ENCODE assay signal across 23 cellular contexts in genomic region chr13:108974686-108975085, GRCh38.
"Had no signal": no experiment of that assay in that cellular context is flagged by ENCODE, and none has a peak within 500 bp of the region (broad histone marks: within the 10 kb centered on the region; RNA-seq: fewer than 3 reads in every experiment).

No MANE protein-coding gene starts in this region.

- ATAC-seq: T-cell had no signal

- H3K4me2 ChIP-seq: PC-9 had no signal

- H3K36me3 ChIP-seq: adrenal gland, breast epithelium had no signal

- H3K4me3 ChIP-seq: adrenal gland, breast epithelium, PC-9 had no signal

- H3K4me1 ChIP-seq: adrenal gland, breast epithelium had no signal

- H3K27me3 ChIP-seq: adrenal gland, breast epithelium had no signal

- H2AFZ ChIP-seq: PC-9 had no signal

- H3K27ac ChIP-seq: adrenal gland, breast epithelium, PC-9 had no signal

- DNase-seq: activated CD4-positive, alpha-beta memory T cell treated with anti-CD3 and anti-CD28 coated beads, Interleukin-2, amount 10 ng/mL, durations not matched to agents 7 days and 5 days; activated CD4-positive, alpha-beta T cell treated with anti-CD3 and anti-CD28 coated beads, Interleukin-2, amount 10 ng/mL, durations not matched to agents 7 days and 5 days; activated CD4-positive, CD25-positive, alpha-beta regulatory T cell; activated gamma-delta T cell treated with Interleukin-2 at 50 U/mL for 16 hours; activated naive CD4-positive, alpha-beta T cell treated with anti-CD3 and anti-CD28 coated beads, Interleukin-2, amount 10 ng/mL, durations not matched to agents 7 days and 5 days; activated naive CD8-positive, alpha-beta T cell treated with anti-CD3 and anti-CD28 coated beads for 36 hours; activated T-cell treated with anti-CD3 and anti-CD28 coated beads for 4 hours; activated T-cell treated with anti-CD3 and anti-CD28 coated beads, Interleukin-2, amount 50 U/mL, for 48 hours; adrenal gland; aorta; caudate nucleus; KG1; NCI-H1092; NCI-H1436; NCI-H1694 treated with DMSO at 0.1 percent for 48 hours; NCI-H2029 treated with DMSO at 0.1 percent for 48 hours; NCI-H446; PC-9; SHP77 treated with DMSO at 0.1 percent for 48 hours; T-cell; T-helper 2 cell; T1000 had no signal

- H3K9me3 ChIP-seq: adrenal gland, breast epithelium had no signal
